ENCODE assay signal across 8 cellular contexts in genomic region chr5:172775326-172776234, GRCh38. TPM values are rescaled to one million over a fixed set of nuclear protein-coding genes. Genes with fewer than 3 reads are reported as not detected.
DNase-seq lines count a peak whose midpoint lies in the region; ATAC-seq and TF ChIP-seq lines count a peak whose summit lies in the region.

No MANE protein-coding gene starts in this region.

- peaks cover 68% of the 10 kb centered on the region for H3K4me1 Mint-ChIP-seq in chondrocyte (ENCODE audit: low read depth)

- no peak overlapping the region for H3K9ac ChIP-seq in mesendoderm (ENCODE audit: low read length)

- peak overlapping the region; percentile 57 for H3K27ac Mint-ChIP-seq in chondrocyte (ENCODE audit: unreplicated experiment)

- no peak overlapping the region for H2BK120ac ChIP-seq in mesendoderm (ENCODE audit: low read depth, low read length)

- H2BK15ac ChIP-seq in mesendoderm (replicated peaks; ENCODE audit: low read depth): no peak overlapping the region

- no CpG with 5 or more reads among the region's 11 CpGs for WGBS in mesendoderm (ENCODE audit: extremely low coverage, insufficient coverage, low lambda C conversion rate)

- no peaks in the 10 kb centered on the region for H3K27me3 Mint-ChIP-seq in chondrocyte (ENCODE audit: low read depth)

- no peaks in the 10 kb centered on the region for H3K79me1 ChIP-seq in mesendoderm (ENCODE audit: low read length)

- H3K36me3 ChIP-seq in ACC112 (ENCODE audit: insufficient read depth, low read length) (peaks cover 2% of the 10 kb centered on the region; the same call in 1 of the 2 replicates), mesendoderm (ENCODE audit: control insufficient read depth, insufficient read depth, low read length) (no peaks in the 10 kb centered on the region)

- H2AFZ ChIP-seq in ACC112 (ENCODE audit: low read length, unreplicated experiment): no peak overlapping the region

- ATAC-seq in GM18909 (IDR thresholded peaks at IDR 0.05; ENCODE audit: poor library complexity, unreplicated experiment) (no peak), GM21717 (IDR thresholded peaks at IDR 0.05; ENCODE audit: unreplicated experiment) (no peak)

- TF ChIP-seq CTCF in chondrocyte (IDR thresholded peaks at IDR 0.05): no peak

- H3K36me3 Mint-ChIP-seq in chondrocyte (ENCODE audit: low read depth): peaks cover 2% of the 10 kb centered on the region

- H3K27me3 ChIP-seq in ACC112 (ENCODE audit: insufficient read depth, low read length): no peaks in the 10 kb centered on the region
- no peaks in the 10 kb centered on the region for H3K27me3 ChIP-seq in mesendoderm (ENCODE audit: insufficient read depth, low read length, poor library complexity)

- H3K4me3 ChIP-seq in ACC112 (ENCODE audit: low read depth, low read length) (no peak overlapping the region), mesendoderm (ENCODE audit: low read length) (no peak overlapping the region)

- H3K18ac ChIP-seq in mesendoderm (ENCODE audit: low read length): no peak overlapping the region

- H3K23ac ChIP-seq in mesendoderm (ENCODE audit: low read length): no peak overlapping the region

- H2AK5ac ChIP-seq in mesendoderm (ENCODE audit: low read length): no peak overlapping the region

- no peak overlapping the region for H3K4me2 ChIP-seq in mesendoderm (ENCODE audit: low read length)

- no peak overlapping the region for H3K4ac ChIP-seq in mesendoderm (ENCODE audit: low read depth, low read length)

- no peaks in the 10 kb centered on the region for H3K9me3 Mint-ChIP-seq in chondrocyte (ENCODE audit: low read depth)

- no peak overlapping the region for H3K56ac ChIP-seq in mesendoderm (ENCODE audit: low read length)

- no peak overlapping the region for H3K4me3 Mint-ChIP-seq in chondrocyte (ENCODE audit: unreplicated experiment)

- H4K5ac ChIP-seq in mesendoderm (ENCODE audit: low read length): no peak overlapping the region

- DNase-seq in Kasumi-1 (lab: John Stamatoyannopoulos, UW) (peak; percentile 14 to 55), chondrocyte (ENCODE audit: low spot score) (no peak), mesendoderm (peak; percentile 39), NCI-H526 treated with DMSO at 0.1 percent for 48 hours (lab: John Stamatoyannopoulos, UW) (no peak), NCI-H526 (lab: John Stamatoyannopoulos, UW) (no peak)

- H3K4me1 ChIP-seq in ACC112 (ENCODE audit: control insufficient read depth, insufficient read depth, low read length, unreplicated experiment) (peaks cover 68% of the 10 kb centered on the region), mesendoderm (ENCODE audit: control insufficient read depth, low read depth, low read length) (no peaks in the 10 kb centered on the region)

- H3K79me2 ChIP-seq in ACC112 (ENCODE audit: control insufficient read depth, insufficient read depth, low read length, unreplicated experiment) (peaks cover 8% of the 10 kb centered on the region), mesendoderm (ENCODE audit: control insufficient read depth, insufficient read depth, low read length) (no peaks in the 10 kb centered on the region)

- no peak overlapping the region for H2BK5ac ChIP-seq in mesendoderm (ENCODE audit: low read length)

- peak overlapping the region; percentile 100 for H3K27ac ChIP-seq in ACC112 (ENCODE audit: low read depth, low read length)
- H3K27ac ChIP-seq in mesendoderm (ENCODE audit: low read depth, low read length): no peak overlapping the region

- H4K8ac ChIP-seq in mesendoderm (ENCODE audit: low read depth, low read length): no peak overlapping the region

RNA-seq across cellular contexts. Expression of gene DUSP1, which starts 4.6 kb away (rescaled TPM):
- total RNA-seq in chondrocyte: 91.5 to 171 TPM (median 150 TPM) in 3 replicates
- polyA plus RNA-seq in mesendoderm (2013, experiment 1 of 2): 13.6 TPM
- 14.0 TPM for polyA plus RNA-seq in mesendoderm (2013, experiment 2 of 2)

RNA-seq across cellular contexts. Expression of gene ERGIC1, which starts 58.5 kb away (rescaled TPM):
- total RNA-seq in chondrocyte: 141 to 154 TPM (median 148 TPM) in 3 replicates
- polyA plus RNA-seq in mesendoderm (2013, experiment 1 of 2): 55.0 TPM
- polyA plus RNA-seq in mesendoderm (2013, experiment 2 of 2): 57.1 TPM

Comparison
In these comparisons a context has a peak if more than half of its experiments do, and no peak if none do; other contexts are left out.
1. DNase-seq: peak in Kasumi-1 (2 of 2) and mesendoderm (single experiment); none in chondrocyte (single experiment), NCI-H526 treated with DMSO at 0.1 percent for 48 hours (single experiment) and NCI-H526 (0 of 2).